8 cellular contexts compared by ENCODE assay signal in genomic region chr16:4314532-4315184, GRCh38. TPM values are rescaled to one million over a fixed set of nuclear protein-coding genes. Genes with fewer than 3 reads are reported as not detected.
A peak's percentile ranks its signal among the peaks of the same experiment; 100 is the strongest.
DNase-seq lines count a peak whose midpoint lies in the region; ATAC-seq lines count a peak whose summit lies in the region.

No MANE protein-coding gene starts in this region.

- H3K9me3 ChIP-seq in iPS-18a (ENCODE audit: control insufficient read depth, low read depth, low read length): no peaks in the 10 kb centered on the region

- H3K36me3 Mint-ChIP-seq in activated naive CD8-positive, alpha-beta T cell treated with anti-CD3 and anti-CD28 coated beads for 36 hours: no peaks in the 10 kb centered on the region
- H3K36me3 Mint-ChIP-seq in stimulated activated effector memory CD8-positive, alpha-beta T cell treated with anti-CD3 and anti-CD28 coated beads, Interleukin-12 subunit alpha, Interleukin-12 subunit beta, amount 100 ng/mL, for 72 hours: peaks cover 6% of the 10 kb centered on the region

- peak overlapping the region; percentile 47 for H3K27ac Mint-ChIP-seq in activated naive CD8-positive, alpha-beta T cell treated with anti-CD3 and anti-CD28 coated beads for 36 hours
- peak overlapping the region; percentile 70 for H3K27ac Mint-ChIP-seq in stimulated activated effector memory CD8-positive, alpha-beta T cell treated with anti-CD3 and anti-CD28 coated beads, Interleukin-12 subunit alpha, Interleukin-12 subunit beta, amount 100 ng/mL, for 72 hours

- peaks cover 21% of the 10 kb centered on the region for H3K4me1 ChIP-seq in iPS-18a (ENCODE audit: control insufficient read depth, low read depth, low read length)

- peak; percentile 63 for DNase-seq in NCI-H146 (lab: John Stamatoyannopoulos, UW)
- no peak for DNase-seq in activated naive CD8-positive, alpha-beta T cell treated with anti-CD3 and anti-CD28 coated beads for 36 hours
- no peak for DNase-seq in stimulated activated effector memory CD8-positive, alpha-beta T cell treated with anti-CD3 and anti-CD28 coated beads, Interleukin-12 subunit alpha, Interleukin-12 subunit beta, amount 100 ng/mL, for 72 hours (ENCODE audit: low spot score in 2 of 2)
- DNase-seq in DMS114 treated with DMSO at 0.1 percent for 48 hours (lab: John Stamatoyannopoulos, UW; ENCODE audit: unreplicated experiment): no peak

- peak overlapping the region; percentile 48 for H3K9ac ChIP-seq in iPS-18a (ENCODE audit: low read length)

- peaks cover 33% of the 10 kb centered on the region for H3K27me3 Mint-ChIP-seq in activated naive CD8-positive, alpha-beta T cell treated with anti-CD3 and anti-CD28 coated beads for 36 hours

- no peaks in the 10 kb centered on the region for H3K9me3 Mint-ChIP-seq in activated naive CD8-positive, alpha-beta T cell treated with anti-CD3 and anti-CD28 coated beads for 36 hours
- H3K9me3 Mint-ChIP-seq in stimulated activated effector memory CD8-positive, alpha-beta T cell treated with anti-CD3 and anti-CD28 coated beads, Interleukin-12 subunit alpha, Interleukin-12 subunit beta, amount 100 ng/mL, for 72 hours: no peaks in the 10 kb centered on the region

- ATAC-seq in stimulated activated effector memory CD8-positive, alpha-beta T cell treated with anti-CD3 and anti-CD28 coated beads, Interleukin-12 subunit alpha, Interleukin-12 subunit beta, amount 100 ng/mL, for 72 hours: no peak
- no peak for ATAC-seq in GM21367 (IDR thresholded peaks at IDR 0.05; ENCODE audit: unreplicated experiment)
- no peak for ATAC-seq in GM19023 (IDR thresholded peaks at IDR 0.05; ENCODE audit: unreplicated experiment)

- H3K4me3 ChIP-seq in GM08714 (ENCODE audit: low read length) (peak overlapping the region; percentile 37; the same call in 1 of the 2 replicates), iPS-18a (ENCODE audit: low read length) (peak overlapping the region; percentile 65)

- no peaks in the 10 kb centered on the region for H3K36me3 ChIP-seq in iPS-18a (ENCODE audit: control insufficient read depth, low read depth, low read length)

- H3K4me3 Mint-ChIP-seq in activated naive CD8-positive, alpha-beta T cell treated with anti-CD3 and anti-CD28 coated beads for 36 hours: peak overlapping the region; percentile 81
- peak overlapping the region; percentile 83 for H3K4me3 Mint-ChIP-seq in stimulated activated effector memory CD8-positive, alpha-beta T cell treated with anti-CD3 and anti-CD28 coated beads, Interleukin-12 subunit alpha, Interleukin-12 subunit beta, amount 100 ng/mL, for 72 hours

- H3K4me1 Mint-ChIP-seq in activated naive CD8-positive, alpha-beta T cell treated with anti-CD3 and anti-CD28 coated beads for 36 hours: peaks cover 11% of the 10 kb centered on the region
- peaks cover 24% of the 10 kb centered on the region for H3K4me1 Mint-ChIP-seq in stimulated activated effector memory CD8-positive, alpha-beta T cell treated with anti-CD3 and anti-CD28 coated beads, Interleukin-12 subunit alpha, Interleukin-12 subunit beta, amount 100 ng/mL, for 72 hours

- H3K27ac ChIP-seq in iPS-18a (ENCODE audit: low read length): no peak overlapping the region

- peaks cover 22% of the 10 kb centered on the region for H3K27me3 ChIP-seq in iPS-18a (ENCODE audit: control insufficient read depth, insufficient read depth, low read length)

RNA-seq across cellular contexts. Expression of gene GLIS2, which starts 1.2 kb away (rescaled TPM):
- under 1 TPM; 0.08 to 0.16 TPM for total RNA-seq in activated naive CD8-positive, alpha-beta T cell treated with anti-CD3 and anti-CD28 coated beads for 36 hours

RNA-seq across cellular contexts. Expression of gene PAM16, which starts 36.5 kb away (rescaled TPM):
- 10 to 100 TPM; 73.0 to 73.9 TPM for total RNA-seq in activated naive CD8-positive, alpha-beta T cell treated with anti-CD3 and anti-CD28 coated beads for 36 hours

RNA-seq across cellular contexts. Expression of gene TFAP4, which starts 41.8 kb away (rescaled TPM):
- total RNA-seq in activated naive CD8-positive, alpha-beta T cell treated with anti-CD3 and anti-CD28 coated beads for 36 hours: 10 to 100 TPM; 44.2 to 44.9 TPM

RNA-seq across cellular contexts. Expression of gene VASN, which starts 57.0 kb away (rescaled TPM):
- under 1 TPM in 1 of 2 experiments, not detected in 1; 0.08 TPM for total RNA-seq in activated naive CD8-positive, alpha-beta T cell treated with anti-CD3 and anti-CD28 coated beads for 36 hours
